ENCODE assay signal across 8 cellular contexts in genomic region chr17:17823433-17824118, GRCh38. TPM values are rescaled to one million over a fixed set of nuclear protein-coding genes. Genes with fewer than 3 reads are reported as not detected.
DNase-seq lines count a peak whose midpoint lies in the region; ATAC-seq and TF ChIP-seq lines count a peak whose summit lies in the region.

No MANE protein-coding gene starts in this region.

- peak overlapping the region; percentile 68 for H3K4me3 Mint-ChIP-seq in activated CD4-positive, alpha-beta memory T cell treated with anti-CD3 and anti-CD28 coated beads for 36 hours

- peaks cover 28% of the 10 kb centered on the region for H3K4me1 ChIP-seq in ectodermal cell (ENCODE audit: control insufficient read depth, insufficient read depth, low read length)

- H3K27me3 Mint-ChIP-seq in activated CD4-positive, alpha-beta memory T cell treated with anti-CD3 and anti-CD28 coated beads for 36 hours, result no peaks in the 10 kb centered on the region

- CTCF ChIA-PET in activated CD4-positive, alpha-beta memory T cell treated with anti-CD3 and anti-CD28 coated beads for 36 hours (lab: Charles Lee), result interaction anchor here (1.0 to 1.6 kb wide), 4 partner anchors 11 to 210 kb away, joined by 3 to 5 read pairs (median 4); partner anchors contain the start of gene SREBF1

- H3K36me3 Mint-ChIP-seq in activated CD4-positive, alpha-beta memory T cell treated with anti-CD3 and anti-CD28 coated beads for 36 hours, result peaks cover 33% of the 10 kb centered on the region

- intact Hi-C loops in activated CD4-positive, alpha-beta memory T cell treated with anti-CD3 and anti-CD28 coated beads for 36 hours (cut with micrococcal nuclease), result loop anchor here (1.0 to 2.0 kb wide), 3 partner anchors 32 to 149 kb away; partner anchors contain the start of genes DRC3 and TOM1L2

- H3K4me3 ChIP-seq in ectodermal cell (ENCODE audit: insufficient read depth, low read depth, low read length), result peak overlapping the region; percentile 31

- no peaks in the 10 kb centered on the region for H3K9me3 Mint-ChIP-seq in activated CD4-positive, alpha-beta memory T cell treated with anti-CD3 and anti-CD28 coated beads for 36 hours

- H3K27me3 ChIP-seq in ectodermal cell (ENCODE audit: control insufficient read depth, insufficient read depth, low read length, poor library complexity, severe bottlenecking), result no peaks in the 10 kb centered on the region

- H3K36me3 ChIP-seq in ectodermal cell (ENCODE audit: control insufficient read depth, insufficient read depth, low read length), result no peaks in the 10 kb centered on the region

- peaks cover 94% of the 10 kb centered on the region for H3K4me1 Mint-ChIP-seq in activated CD4-positive, alpha-beta memory T cell treated with anti-CD3 and anti-CD28 coated beads for 36 hours (ENCODE audit: low read depth)

- peak; percentile 69 for ATAC-seq in HG03439 (IDR thresholded peaks at IDR 0.05; ENCODE audit: unreplicated experiment)

- H3K27ac ChIP-seq in C4-2B (peak overlapping the region; percentile 96), ectodermal cell (ENCODE audit: insufficient read depth, low read depth, low read length, poor library complexity, severe bottlenecking) (peak overlapping the region; percentile 80)

- no peak for TF ChIP-seq CTCF in C4-2B (conservative IDR thresholded peaks at IDR 0.05)

- H3K9me3 ChIP-seq in ectodermal cell (ENCODE audit: control insufficient read depth, low read length), result no peaks in the 10 kb centered on the region

- WGBS in ectodermal cell, 2 experiments, result 2 to 3% methylated on average over 69 of the region's 69 CpGs

- peak overlapping the region; percentile 92 for H3K27ac Mint-ChIP-seq in activated CD4-positive, alpha-beta memory T cell treated with anti-CD3 and anti-CD28 coated beads for 36 hours

- POLR2A ChIA-PET in activated CD4-positive, alpha-beta memory T cell treated with anti-CD3 and anti-CD28 coated beads for 36 hours (lab: Charles Lee), result interaction anchor here (1.3 to 10.2 kb wide), 3 partner anchors 9 to 30 kb away, joined by 5 to 135 read pairs (median 10); partner anchors contain the start of gene SREBF1

- DNase-seq in GM19238 (ENCODE audit: insufficient read length, low spot score) (peak; percentile 100), NCI-H748 (lab: John Stamatoyannopoulos, UW; ENCODE audit: unreplicated experiment) (peak; percentile 97), medulla oblongata (ENCODE audit: extremely low spot score) (peak; percentile 95)
- DNase-seq in activated CD4-positive, alpha-beta memory T cell treated with anti-CD3 and anti-CD28 coated beads for 36 hours, result peak; percentile 89
- DNase-seq in stimulated activated CD4-positive, alpha-beta T cell treated with anti-CD3 and anti-CD28 coated beads, TNF-alpha, amount 100 ng/mL, for 48 hours (ENCODE audit: low read depth in 3 of 3), result peak; percentile 50 to 69 (median 57)

RNA-seq across cellular contexts. Expression of gene SREBF1, which starts 13.2 kb away (rescaled TPM):
- 100 to 1,000 TPM in 1 of 2 experiments, 10 to 100 TPM in 1; 93.7 to 106 TPM for total RNA-seq in activated CD4-positive, alpha-beta memory T cell treated with anti-CD3 and anti-CD28 coated beads for 36 hours
- 58.8 TPM for polyA plus RNA-seq in ectodermal cell (2013, experiment 1 of 4)
- polyA plus RNA-seq in ectodermal cell (2013, experiment 2 of 4), result 65.5 TPM
- 33.2 TPM for polyA plus RNA-seq in ectodermal cell (2013, experiment 3 of 4)
- 43.0 TPM for polyA plus RNA-seq in ectodermal cell (2013, experiment 4 of 4)

Comparison
In these comparisons a context has a peak if more than half of its experiments do, and no peak if none do; other contexts are left out.
1. Peak in every context shown above with its lines: DNase-seq, ATAC-seq, H3K4me3 ChIP-seq and H3K27ac ChIP-seq.